8 cellular contexts compared by ENCODE assay signal in genomic region chr1:56576880-56577858, GRCh38. TPM values are rescaled to one million over a fixed set of nuclear protein-coding genes. Genes with fewer than 3 reads are reported as not detected.
DNase-seq lines count a peak whose midpoint lies in the region; ATAC-seq and TF ChIP-seq lines count a peak whose summit lies in the region.

No MANE protein-coding gene starts in this region.

- peak overlapping the region; percentile 50 for H3K4me2 ChIP-seq in neural cell (ENCODE audit: low read length)

- H3K4me3 Mint-ChIP-seq in stimulated activated naive CD8-positive, alpha-beta T cell treated with anti-CD3 and anti-CD28 coated beads, Interleukin-15, amount 100 ng/mL, for 72 hours, result no peak overlapping the region

- no peaks in the 10 kb centered on the region for H3K9me3 Mint-ChIP-seq in stimulated activated naive CD8-positive, alpha-beta T cell treated with anti-CD3 and anti-CD28 coated beads, Interleukin-15, amount 100 ng/mL, for 72 hours

- POLR2A ChIA-PET in GM10248 (lab: Yijun Ruan, JAX), result no interaction called here

- peak; percentile 68 for TF ChIP-seq RAD21 in neural cell (conservative IDR thresholded peaks at IDR 0.05)

- intact Hi-C loops in esophagus muscularis mucosa (cut with DNase I), result loop anchor here (5.0 to 10.0 kb wide), 3 partner anchors 102 to 600 kb away; no protein-coding TSS in a partner anchor

- TF ChIP-seq CTCF in GM10248 (IDR thresholded peaks at IDR 0.05; ENCODE audit: control extremely low read depth, extremely low read depth, low read depth, missing control alignments), result peak; percentile 27
- peak; percentile 26 to 34 (median 29) for TF ChIP-seq CTCF in esophagus muscularis mucosa (IDR thresholded peaks at IDR 0.05)
- peak; percentile 65 for TF ChIP-seq CTCF in neural cell (IDR thresholded peaks at IDR 0.05; ENCODE audit: poor library complexity, severe bottlenecking)

- peaks cover 15% of the 10 kb centered on the region for H3K4me1 Mint-ChIP-seq in stimulated activated naive CD8-positive, alpha-beta T cell treated with anti-CD3 and anti-CD28 coated beads, Interleukin-15, amount 100 ng/mL, for 72 hours

- H3K9me3 ChIP-seq in esophagus muscularis mucosa (no peaks in the 10 kb centered on the region), neural cell (ENCODE audit: low read length) (no peaks in the 10 kb centered on the region)

- no peak for ATAC-seq in HG03571 (IDR thresholded peaks at IDR 0.05; ENCODE audit: unreplicated experiment)
- no peak for ATAC-seq in GM21786 (IDR thresholded peaks at IDR 0.05; ENCODE audit: unreplicated experiment)
- ATAC-seq in stimulated activated naive CD8-positive, alpha-beta T cell treated with anti-CD3 and anti-CD28 coated beads, Interleukin-15, amount 100 ng/mL, for 72 hours, result no peak

- peaks cover 54% of the 10 kb centered on the region for H3K79me2 ChIP-seq in neural cell (replicated peaks; ENCODE audit: insufficient read depth, low read length)

- H3K27ac Mint-ChIP-seq in stimulated activated naive CD8-positive, alpha-beta T cell treated with anti-CD3 and anti-CD28 coated beads, Interleukin-15, amount 100 ng/mL, for 72 hours, result no peak overlapping the region

- H2AFZ ChIP-seq in neural cell (ENCODE audit: low read depth, low read length), result no peak overlapping the region

- no peak for TF ChIP-seq EP300 in esophagus muscularis mucosa (IDR thresholded peaks at IDR 0.05)
- no peak for TF ChIP-seq EP300 in neural cell (conservative IDR thresholded peaks at IDR 0.05; ENCODE audit: poor library complexity, severe bottlenecking)

- no peak overlapping the region for H3K9ac ChIP-seq in neural cell (ENCODE audit: low read length)

- peaks cover 58% of the 10 kb centered on the region for H3K27me3 Mint-ChIP-seq in stimulated activated naive CD8-positive, alpha-beta T cell treated with anti-CD3 and anti-CD28 coated beads, Interleukin-15, amount 100 ng/mL, for 72 hours

- H3K9me2 ChIP-seq in neural cell (ENCODE audit: insufficient read depth, low read length), result no peaks in the 10 kb centered on the region

- CTCF ChIA-PET in GM10248 (lab: Yijun Ruan, JAX), result interaction anchor here (0.8 to 1.6 kb wide), 6 partner anchors 8 to 1293 kb away, joined by 3 to 14 read pairs (median 3); no protein-coding TSS in a partner anchor

- H3K36me3 ChIP-seq in esophagus muscularis mucosa, result no peaks in the 10 kb centered on the region
- no peaks in the 10 kb centered on the region for H3K36me3 ChIP-seq in neural cell (ENCODE audit: insufficient read depth, low read length)

- H3F3A ChIP-seq in neural cell (ENCODE audit: insufficient read depth, low read length, poor library complexity, severe bottlenecking), result no peaks in the 10 kb centered on the region

- DNase-seq in GM10248 (ENCODE audit: extremely low spot score) (peak; percentile 20), NCI-H524 treated with DMSO at 0.1 percent for 48 hours (lab: John Stamatoyannopoulos, UW) (peak; percentile 89), esophagus muscularis mucosa (ENCODE audit: extremely low spot score) (no peak), ecto neural progenitor cell (ENCODE audit: low spot score) (no peak)
- DNase-seq in stimulated activated naive CD8-positive, alpha-beta T cell treated with anti-CD3 and anti-CD28 coated beads, Interleukin-15, amount 100 ng/mL, for 72 hours, result no peak

- 3% methylated on average over 4 of the region's 4 CpGs for WGBS in esophagus muscularis mucosa

- peak overlapping the region; percentile 58 to 94 (median 84) for H3K4me3 ChIP-seq in esophagus muscularis mucosa
- peak overlapping the region; percentile 87 for H3K4me3 ChIP-seq in neural cell (ENCODE audit: low read length)

- peaks cover 23 to 64% (median 57%) of the 10 kb centered on the region in 4 donors for H3K4me1 ChIP-seq in esophagus muscularis mucosa

- TF ChIP-seq POLR2A in esophagus muscularis mucosa (IDR thresholded peaks at IDR 0.05; ENCODE audit: low read depth), result no peak

- H3K27ac ChIP-seq in esophagus muscularis mucosa (replicated peaks in 1 of 4) (peak overlapping the region; percentile 90 to 95 (median 92)), neural cell (ENCODE audit: low read length) (no peak overlapping the region)

- no peaks in the 10 kb centered on the region for H4K20me1 ChIP-seq in neural cell (ENCODE audit: insufficient read depth)

- H3K27me3 ChIP-seq in esophagus muscularis mucosa (no peaks in the 10 kb centered on the region), neural cell (ENCODE audit: insufficient read depth, low read depth, low read length) (no peaks in the 10 kb centered on the region)

TF ChIP-seq in neural cell, 6 proteins besides CTCF, POLR2A, EP300 and RAD21:
- TF ChIP-seq TAF1 (IDR thresholded peaks at IDR 0.05; ENCODE audit: low read depth), result no peak
- peak; percentile 69 for TF ChIP-seq SMC3 (conservative IDR thresholded peaks at IDR 0.05; ENCODE audit: poor library complexity)
- TF ChIP-seq POLR2AphosphoS5 (IDR thresholded peaks at IDR 0.05), result no peak
- TF ChIP-seq EZH2 (IDR thresholded peaks at IDR 0.05; ENCODE audit: borderline replicate concordance, insufficient read depth, low read length, poor library complexity, severe bottlenecking), result no peak

RNA-seq across cellular contexts. Expression of gene PLPP3, which starts 2.2 kb away (rescaled TPM):
- total RNA-seq in esophagus muscularis mucosa, result 100 to 1,000 TPM; 138 to 244 (median 181) TPM
- 1.9 and 2.1 TPM in 2 replicates for polyA plus RNA-seq in neural cell
- 4.4 and 5.1 TPM in 2 replicates for polyA minus RNA-seq in neural cell

Comparison
In these comparisons a context has a peak if more than half of its experiments do, and no peak if none do; other contexts are left out.
1. DNase-seq: peak in GM10248 (single experiment) and NCI-H524 treated with DMSO at 0.1 percent for 48 hours (single experiment); none in esophagus muscularis mucosa (single experiment), stimulated activated naive CD8-positive, alpha-beta T cell treated with anti-CD3 and anti-CD28 coated beads, Interleukin-15, amount 100 ng/mL, for 72 hours (0 of 2) and ecto neural progenitor cell (single experiment).
2. Peak in every context shown above with its lines, with median percentiles within 50 percentile points of each other: CTCF ChIP-seq.